In the genomic region with DNA sequence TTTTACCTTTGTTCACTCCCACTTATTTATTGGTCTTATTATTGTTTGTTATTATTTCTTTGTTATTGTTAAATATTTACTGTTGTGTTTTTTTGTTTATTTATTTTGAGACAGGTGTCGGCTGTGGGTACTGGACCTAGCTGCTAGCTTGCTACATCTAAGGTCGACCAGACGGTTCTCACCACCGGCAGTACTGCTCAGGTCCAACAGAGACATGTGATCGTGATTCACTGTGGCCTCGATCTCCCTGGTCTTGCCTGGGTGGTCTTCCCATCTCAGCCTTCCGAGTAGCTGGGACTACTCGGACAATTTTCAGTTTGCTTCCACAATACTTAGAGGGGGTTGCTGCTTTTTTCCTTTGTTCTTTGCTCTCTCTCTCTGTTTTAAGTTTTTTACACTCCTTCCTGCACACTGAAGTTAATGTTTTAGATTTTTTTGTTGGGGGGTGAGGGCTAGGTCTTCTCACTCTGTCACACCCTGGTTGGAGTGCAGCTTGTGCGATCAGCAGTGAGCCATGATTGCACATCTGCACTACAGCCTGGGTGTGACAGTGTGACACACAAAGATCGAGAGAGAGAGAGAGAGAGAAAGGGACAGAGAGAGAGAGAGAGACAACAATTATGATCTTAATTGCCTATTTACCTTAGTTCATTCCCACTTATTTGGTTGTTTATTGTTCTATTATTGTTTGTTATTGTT, we compare ENCODE assay signal across 1 cellular context.
TF ChIP-seq lines count a peak whose summit lies in the region.

No MANE protein-coding gene starts in this region.

TF ChIP-seq in HepG2, 621 proteins besides CTCF, POLR2A, EP300 and RAD21:
- TF ChIP-seq, protein P1, sequence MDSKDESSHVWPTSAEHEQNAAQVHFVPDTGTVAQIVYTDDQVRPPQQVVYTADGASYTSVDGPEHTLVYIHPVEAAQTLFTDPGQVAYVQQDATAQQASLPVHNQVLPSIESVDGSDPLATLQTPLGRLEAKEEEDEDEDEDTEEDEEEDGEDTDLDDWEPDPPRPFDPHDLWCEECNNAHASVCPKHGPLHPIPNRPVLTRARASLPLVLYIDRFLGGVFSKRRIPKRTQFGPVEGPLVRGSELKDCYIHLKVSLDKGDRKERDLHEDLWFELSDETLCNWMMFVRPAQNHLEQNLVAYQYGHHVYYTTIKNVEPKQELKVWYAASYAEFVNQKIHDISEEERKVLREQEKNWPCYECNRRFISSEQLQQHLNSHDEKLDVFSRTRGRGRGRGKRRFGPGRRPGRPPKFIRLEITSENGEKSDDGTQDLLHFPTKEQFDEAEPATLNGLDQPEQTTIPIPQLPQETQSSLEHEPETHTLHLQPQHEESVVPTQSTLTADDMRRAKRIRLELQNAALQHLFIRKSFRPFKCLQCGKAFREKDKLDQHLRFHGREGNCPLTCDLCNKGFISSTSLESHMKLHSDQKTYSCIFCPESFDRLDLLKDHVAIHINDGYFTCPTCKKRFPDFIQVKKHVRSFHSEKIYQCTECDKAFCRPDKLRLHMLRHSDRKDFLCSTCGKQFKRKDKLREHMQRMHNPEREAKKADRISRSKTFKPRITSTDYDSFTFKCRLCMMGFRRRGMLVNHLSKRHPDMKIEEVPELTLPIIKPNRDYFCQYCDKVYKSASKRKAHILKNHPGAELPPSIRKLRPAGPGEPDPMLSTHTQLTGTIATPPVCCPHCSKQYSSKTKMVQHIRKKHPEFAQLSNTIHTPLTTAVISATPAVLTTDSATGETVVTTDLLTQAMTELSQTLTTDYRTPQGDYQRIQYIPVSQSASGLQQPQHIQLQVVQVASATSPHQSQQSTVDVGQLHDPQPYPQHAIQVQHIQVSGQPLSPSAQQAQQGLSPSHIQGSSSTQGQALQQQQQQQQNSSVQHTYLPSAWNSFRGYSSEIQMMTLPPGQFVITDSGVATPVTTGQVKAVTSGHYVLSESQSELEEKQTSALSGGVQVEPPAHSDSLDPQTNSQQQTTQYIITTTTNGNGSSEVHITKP (CRISPR knock-in tag; IDR thresholded peaks at IDR 0.05; ENCODE audit: low read depth), result no peak
- TF ChIP-seq CHD2 (IDR thresholded peaks at IDR 0.05; ENCODE audit: low read depth, low read length) (no peak), SSRP1 (CRISPR knock-in tag; IDR thresholded peaks at IDR 0.05) (no peak), ZNF557 (CRISPR knock-in tag; IDR thresholded peaks at IDR 0.05) (no peak), TBL1XR1 (IDR thresholded peaks at IDR 0.05; ENCODE audit: borderline replicate concordance, low read length, partially characterized antibody) (no peak), GATAD2A (CRISPR knock-in tag; IDR thresholded peaks at IDR 0.05) (no peak), SIN3B (IDR thresholded peaks at IDR 0.05; ENCODE audit: low read length) (no peak), ZC3H4 (CRISPR knock-in tag; IDR thresholded peaks at IDR 0.05; ENCODE audit: borderline replicate concordance) (no peak), MXD4 (CRISPR knock-in tag; IDR thresholded peaks at IDR 0.05) (no peak), ZNF138 (CRISPR knock-in tag; IDR thresholded peaks at IDR 0.05; ENCODE audit: low read depth) (no peak), ZNF747 (CRISPR knock-in tag; IDR thresholded peaks at IDR 0.05; ENCODE audit: borderline replicate concordance) (no peak), NFE2 (CRISPR knock-in tag; IDR thresholded peaks at IDR 0.05) (no peak), ZFAT (CRISPR knock-in tag; conservative IDR thresholded peaks at IDR 0.05) (no peak), ZMAT3 (CRISPR knock-in tag; conservative IDR thresholded peaks at IDR 0.05) (no peak), ZNF446 (CRISPR knock-in tag; IDR thresholded peaks at IDR 0.05) (no peak)
- TF ChIP-seq, protein P2, sequence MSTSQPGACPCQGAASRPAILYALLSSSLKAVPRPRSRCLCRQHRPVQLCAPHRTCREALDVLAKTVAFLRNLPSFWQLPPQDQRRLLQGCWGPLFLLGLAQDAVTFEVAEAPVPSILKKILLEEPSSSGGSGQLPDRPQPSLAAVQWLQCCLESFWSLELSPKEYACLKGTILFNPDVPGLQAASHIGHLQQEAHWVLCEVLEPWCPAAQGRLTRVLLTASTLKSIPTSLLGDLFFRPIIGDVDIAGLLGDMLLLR (CRISPR knock-in tag; IDR thresholded peaks at IDR 0.05), result no peak
- TF ChIP-seq, protein P3, sequence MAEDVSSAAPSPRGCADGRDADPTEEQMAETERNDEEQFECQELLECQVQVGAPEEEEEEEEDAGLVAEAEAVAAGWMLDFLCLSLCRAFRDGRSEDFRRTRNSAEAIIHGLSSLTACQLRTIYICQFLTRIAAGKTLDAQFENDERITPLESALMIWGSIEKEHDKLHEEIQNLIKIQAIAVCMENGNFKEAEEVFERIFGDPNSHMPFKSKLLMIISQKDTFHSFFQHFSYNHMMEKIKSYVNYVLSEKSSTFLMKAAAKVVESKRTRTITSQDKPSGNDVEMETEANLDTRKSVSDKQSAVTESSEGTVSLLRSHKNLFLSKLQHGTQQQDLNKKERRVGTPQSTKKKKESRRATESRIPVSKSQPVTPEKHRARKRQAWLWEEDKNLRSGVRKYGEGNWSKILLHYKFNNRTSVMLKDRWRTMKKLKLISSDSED (CRISPR knock-in tag; IDR thresholded peaks at IDR 0.05), result no peak
- TF ChIP-seq, protein P4, sequence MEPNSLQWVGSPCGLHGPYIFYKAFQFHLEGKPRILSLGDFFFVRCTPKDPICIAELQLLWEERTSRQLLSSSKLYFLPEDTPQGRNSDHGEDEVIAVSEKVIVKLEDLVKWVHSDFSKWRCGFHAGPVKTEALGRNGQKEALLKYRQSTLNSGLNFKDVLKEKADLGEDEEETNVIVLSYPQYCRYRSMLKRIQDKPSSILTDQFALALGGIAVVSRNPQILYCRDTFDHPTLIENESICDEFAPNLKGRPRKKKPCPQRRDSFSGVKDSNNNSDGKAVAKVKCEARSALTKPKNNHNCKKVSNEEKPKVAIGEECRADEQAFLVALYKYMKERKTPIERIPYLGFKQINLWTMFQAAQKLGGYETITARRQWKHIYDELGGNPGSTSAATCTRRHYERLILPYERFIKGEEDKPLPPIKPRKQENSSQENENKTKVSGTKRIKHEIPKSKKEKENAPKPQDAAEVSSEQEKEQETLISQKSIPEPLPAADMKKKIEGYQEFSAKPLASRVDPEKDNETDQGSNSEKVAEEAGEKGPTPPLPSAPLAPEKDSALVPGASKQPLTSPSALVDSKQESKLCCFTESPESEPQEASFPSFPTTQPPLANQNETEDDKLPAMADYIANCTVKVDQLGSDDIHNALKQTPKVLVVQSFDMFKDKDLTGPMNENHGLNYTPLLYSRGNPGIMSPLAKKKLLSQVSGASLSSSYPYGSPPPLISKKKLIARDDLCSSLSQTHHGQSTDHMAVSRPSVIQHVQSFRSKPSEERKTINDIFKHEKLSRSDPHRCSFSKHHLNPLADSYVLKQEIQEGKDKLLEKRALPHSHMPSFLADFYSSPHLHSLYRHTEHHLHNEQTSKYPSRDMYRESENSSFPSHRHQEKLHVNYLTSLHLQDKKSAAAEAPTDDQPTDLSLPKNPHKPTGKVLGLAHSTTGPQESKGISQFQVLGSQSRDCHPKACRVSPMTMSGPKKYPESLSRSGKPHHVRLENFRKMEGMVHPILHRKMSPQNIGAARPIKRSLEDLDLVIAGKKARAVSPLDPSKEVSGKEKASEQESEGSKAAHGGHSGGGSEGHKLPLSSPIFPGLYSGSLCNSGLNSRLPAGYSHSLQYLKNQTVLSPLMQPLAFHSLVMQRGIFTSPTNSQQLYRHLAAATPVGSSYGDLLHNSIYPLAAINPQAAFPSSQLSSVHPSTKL (CRISPR knock-in tag; IDR thresholded peaks at IDR 0.05), result no peak
